Comparison of ENCODE assay signal across 1 cellular context in genomic region chr12:51874013-51874412, GRCh38.
TF ChIP-seq lines count a peak whose summit lies in the region.

No MANE protein-coding gene starts in this region.

TF ChIP-seq in K562, 482 proteins besides CTCF, POLR2A, EP300 and RAD21:
- TF ChIP-seq RBM17 (IDR thresholded peaks at IDR 0.05; ENCODE audit: borderline replicate concordance, low read depth, low read length) (no peak), NFIC (IDR thresholded peaks at IDR 0.05) (peak; percentile 71), TRIM28 (IDR thresholded peaks at IDR 0.05) (no peak), TAL1 (IDR thresholded peaks at IDR 0.05) (0 out of 2 replicates have a peak, but pooled peaks have one; percentile 9), SMARCE1 (IDR thresholded peaks at IDR 0.05) (peak; percentile 66; the same call in 1 of the 2 replicates), CTBP1 (IDR thresholded peaks at IDR 0.05; ENCODE audit: borderline replicate concordance) (peak; percentile 92), ZNF561 (CRISPR knock-in tag; conservative IDR thresholded peaks at IDR 0.05) (no peak), KAT7 (CRISPR knock-in tag; IDR thresholded peaks at IDR 0.05; ENCODE audit: borderline replicate concordance) (no peak), JUN (IDR thresholded peaks at IDR 0.05; ENCODE audit: borderline replicate concordance, low read depth, low read length) (no peak), JUN (CRISPR knock-in tag; IDR thresholded peaks at IDR 0.05; ENCODE audit: borderline replicate concordance) (no peak), ARID3A (IDR thresholded peaks at IDR 0.05; ENCODE audit: borderline replicate concordance, low read depth, low read length) (no peak), COPS2 (conservative IDR thresholded peaks at IDR 0.05) (no peak), STAT5B (CRISPR knock-in tag; IDR thresholded peaks at IDR 0.05) (no peak), ZNF644 (tag; IDR thresholded peaks at IDR 0.05; ENCODE audit: low read depth) (peak; percentile 57; the same call in 1 of the 2 replicates), DIDO1 (tag; IDR thresholded peaks at IDR 0.05; ENCODE audit: low read depth) (no peak), ARID3B (CRISPR knock-in tag; IDR thresholded peaks at IDR 0.05; ENCODE audit: borderline replicate concordance) (no peak), ZNF507 (tag; conservative IDR thresholded peaks at IDR 0.05) (no peak), ELF1 (tag; IDR thresholded peaks at IDR 0.05) (0 out of 2 replicates have a peak, but pooled peaks have one; percentile 34), MTA1 (IDR thresholded peaks at IDR 0.05; ENCODE audit: borderline replicate concordance) (peak; percentile 60; the same call in 1 of the 2 replicates), NR2C2 (CRISPR knock-in tag; IDR thresholded peaks at IDR 0.05) (no peak), NR2C2 (tag; IDR thresholded peaks at IDR 0.05) (peak; percentile 28; the same call in 1 of the 2 replicates), KDM1A (IDR thresholded peaks at IDR 0.05) (peak; percentile 46 to 49), CEBPG (CRISPR knock-in tag; IDR thresholded peaks at IDR 0.05) (no peak), CEBPG (tag; conservative IDR thresholded peaks at IDR 0.05 in 1 of 2, IDR thresholded peaks at IDR 0.05 in 1 of 2) (0 out of 4 replicates have a peak, but pooled peaks of 1 of the 2 experiments have one; percentile 9), CBFA2T3 (IDR thresholded peaks at IDR 0.05) (peak; percentile 46), DPF2 (IDR thresholded peaks at IDR 0.05) (0 out of 2 replicates have a peak, but pooled peaks have one; percentile 17), TEAD1 (CRISPR knock-in tag; IDR thresholded peaks at IDR 0.05) (peak in 1 of 2 experiments; percentile 53; a peak in 1 of 4 replicates), ARID1B (IDR thresholded peaks at IDR 0.05) (peak; percentile 44; the same call in 1 of the 2 replicates), SAFB2 (IDR thresholded peaks at IDR 0.05; ENCODE audit: borderline replicate concordance, low read depth, low read length, severe bottlenecking) (no peak), RCOR1 (IDR thresholded peaks at IDR 0.05; ENCODE audit: borderline replicate concordance in 1 of 2, low read depth in 2 of 2, low read length in 2 of 2) (peak in 1 of 2 experiments; percentile 91; a peak in 2 of 4 replicates), BRCA1 (IDR thresholded peaks at IDR 0.05) (no peak), BRCA1 (CRISPR knock-in tag; IDR thresholded peaks at IDR 0.05) (no peak), ELF4 (CRISPR knock-in tag; IDR thresholded peaks at IDR 0.05) (peak; percentile 61; the same call in 1 of the 2 replicates), HDAC1 (IDR thresholded peaks at IDR 0.05) (peak in 1 of 2 experiments; percentile 70; a peak in 2 of 4 replicates), ZKSCAN3 (CRISPR knock-in tag; IDR thresholded peaks at IDR 0.05) (no peak), HDAC2 (IDR thresholded peaks at IDR 0.05) (peak; percentile 28; the same call in 1 of the 2 replicates), FOSL1 (tag; conservative IDR thresholded peaks at IDR 0.05) (0 out of 2 replicates have a peak, but pooled peaks have one; percentile 1), ZNF766 (CRISPR knock-in tag; conservative IDR thresholded peaks at IDR 0.05) (no peak), JUND (IDR thresholded peaks at IDR 0.05; ENCODE audit: borderline replicate concordance, low read depth, low read length) (0 out of 2 replicates have a peak, but pooled peaks have one; percentile 18), JUND (tag; IDR thresholded peaks at IDR 0.05; ENCODE audit: borderline replicate concordance, low read depth, low read length) (no peak; the same call in 2 of the 3 replicates)
- TF ChIP-seq, protein P1, sequence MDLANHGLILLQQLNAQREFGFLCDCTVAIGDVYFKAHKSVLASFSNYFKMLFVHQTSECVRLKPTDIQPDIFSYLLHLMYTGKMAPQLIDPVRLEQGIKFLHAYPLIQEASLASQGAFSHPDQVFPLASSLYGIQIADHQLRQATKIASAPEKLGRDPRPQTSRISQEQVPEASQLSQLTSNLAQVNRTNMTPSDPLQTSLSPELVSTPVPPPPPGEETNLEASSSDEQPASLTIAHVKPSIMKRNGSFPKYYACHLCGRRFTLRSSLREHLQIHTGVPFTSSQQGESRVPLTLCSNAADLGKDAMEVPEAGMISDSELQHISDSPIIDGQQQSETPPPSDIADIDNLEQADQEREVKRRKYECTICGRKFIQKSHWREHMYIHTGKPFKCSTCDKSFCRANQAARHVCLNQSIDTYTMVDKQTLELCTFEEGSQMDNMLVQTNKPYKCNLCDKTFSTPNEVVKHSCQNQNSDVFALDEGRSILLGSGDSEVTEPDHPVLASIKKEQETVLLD (IDR thresholded peaks at IDR 0.05), result no peak
- TF ChIP-seq, protein P2, sequence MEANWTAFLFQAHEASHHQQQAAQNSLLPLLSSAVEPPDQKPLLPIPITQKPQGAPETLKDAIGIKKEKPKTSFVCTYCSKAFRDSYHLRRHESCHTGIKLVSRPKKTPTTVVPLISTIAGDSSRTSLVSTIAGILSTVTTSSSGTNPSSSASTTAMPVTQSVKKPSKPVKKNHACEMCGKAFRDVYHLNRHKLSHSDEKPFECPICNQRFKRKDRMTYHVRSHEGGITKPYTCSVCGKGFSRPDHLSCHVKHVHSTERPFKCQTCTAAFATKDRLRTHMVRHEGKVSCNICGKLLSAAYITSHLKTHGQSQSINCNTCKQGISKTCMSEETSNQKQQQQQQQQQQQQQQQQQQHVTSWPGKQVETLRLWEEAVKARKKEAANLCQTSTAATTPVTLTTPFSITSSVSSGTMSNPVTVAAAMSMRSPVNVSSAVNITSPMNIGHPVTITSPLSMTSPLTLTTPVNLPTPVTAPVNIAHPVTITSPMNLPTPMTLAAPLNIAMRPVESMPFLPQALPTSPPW (CRISPR knock-in tag; IDR thresholded peaks at IDR 0.05), result peak; percentile 89
- TF ChIP-seq, protein P3, sequence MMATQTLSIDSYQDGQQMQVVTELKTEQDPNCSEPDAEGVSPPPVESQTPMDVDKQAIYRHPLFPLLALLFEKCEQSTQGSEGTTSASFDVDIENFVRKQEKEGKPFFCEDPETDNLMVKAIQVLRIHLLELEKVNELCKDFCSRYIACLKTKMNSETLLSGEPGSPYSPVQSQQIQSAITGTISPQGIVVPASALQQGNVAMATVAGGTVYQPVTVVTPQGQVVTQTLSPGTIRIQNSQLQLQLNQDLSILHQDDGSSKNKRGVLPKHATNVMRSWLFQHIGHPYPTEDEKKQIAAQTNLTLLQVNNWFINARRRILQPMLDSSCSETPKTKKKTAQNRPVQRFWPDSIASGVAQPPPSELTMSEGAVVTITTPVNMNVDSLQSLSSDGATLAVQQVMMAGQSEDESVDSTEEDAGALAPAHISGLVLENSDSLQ (IDR thresholded peaks at IDR 0.05), result peak; percentile 48; the same call in 1 of the 2 replicates
- TF ChIP-seq, protein P4, sequence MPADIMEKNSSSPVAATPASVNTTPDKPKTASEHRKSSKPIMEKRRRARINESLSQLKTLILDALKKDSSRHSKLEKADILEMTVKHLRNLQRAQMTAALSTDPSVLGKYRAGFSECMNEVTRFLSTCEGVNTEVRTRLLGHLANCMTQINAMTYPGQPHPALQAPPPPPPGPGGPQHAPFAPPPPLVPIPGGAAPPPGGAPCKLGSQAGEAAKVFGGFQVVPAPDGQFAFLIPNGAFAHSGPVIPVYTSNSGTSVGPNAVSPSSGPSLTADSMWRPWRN (IDR thresholded peaks at IDR 0.05; ENCODE audit: low read depth), result peak; percentile 58; the same call in 1 of the 2 replicates
- TF ChIP-seq, protein P5, sequence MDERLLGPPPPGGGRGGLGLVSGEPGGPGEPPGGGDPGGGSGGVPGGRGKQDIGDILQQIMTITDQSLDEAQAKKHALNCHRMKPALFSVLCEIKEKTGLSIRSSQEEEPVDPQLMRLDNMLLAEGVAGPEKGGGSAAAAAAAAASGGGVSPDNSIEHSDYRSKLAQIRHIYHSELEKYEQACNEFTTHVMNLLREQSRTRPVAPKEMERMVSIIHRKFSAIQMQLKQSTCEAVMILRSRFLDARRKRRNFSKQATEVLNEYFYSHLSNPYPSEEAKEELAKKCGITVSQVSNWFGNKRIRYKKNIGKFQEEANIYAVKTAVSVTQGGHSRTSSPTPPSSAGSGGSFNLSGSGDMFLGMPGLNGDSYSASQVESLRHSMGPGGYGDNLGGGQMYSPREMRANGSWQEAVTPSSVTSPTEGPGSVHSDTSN (CRISPR knock-in tag; IDR thresholded peaks at IDR 0.05; ENCODE audit: low read depth), result no peak
- TF ChIP-seq, protein P5 (tag; conservative IDR thresholded peaks at IDR 0.05; ENCODE audit: low read depth), result peak; percentile 58
TF ChIP-seq in K562: peak in this region for 24.
